ENCODE assay signal across 36 cellular contexts in the genomic region with DNA sequence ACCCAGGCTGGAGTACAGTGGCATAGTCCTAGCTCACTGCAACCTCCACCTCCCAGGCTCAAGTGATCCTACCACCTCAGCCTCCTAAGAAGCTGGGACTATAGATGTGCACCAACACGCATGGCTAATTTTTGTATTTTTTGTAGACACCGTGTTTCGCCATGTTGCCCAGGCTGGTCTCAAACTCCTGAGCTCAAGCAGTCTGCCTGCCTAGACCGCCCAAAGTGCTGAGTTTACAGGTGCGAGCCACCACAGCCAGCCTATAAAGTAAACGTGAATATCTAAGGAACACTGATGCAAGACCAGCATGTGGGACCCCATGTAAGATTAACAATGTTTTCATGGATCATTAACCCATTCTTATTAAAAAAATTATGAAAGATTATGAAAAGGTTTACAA.
"Had no signal": no experiment of that assay in that cellular context is flagged by ENCODE, and none has a peak within 500 bp of the region (broad histone marks: within the 10 kb centered on the region; RNA-seq: fewer than 3 reads in every experiment).

No MANE protein-coding gene starts in this region.

- ATAC-seq: activated CD8-positive, alpha-beta T cell treated with anti-CD3 and anti-CD28 coated beads for 36 hours; activated naive CD8-positive, alpha-beta T cell treated with anti-CD3 and anti-CD28 coated beads, Interleukin-2, amount 50 U/mL, for 24 hours; activated T-cell treated with anti-CD3 and anti-CD28 coated beads, Interleukin-2, amount 50 U/mL, for 4 hours; activated T-cell treated with anti-CD3 and anti-CD28 coated beads, Interleukin-2, amount 50 U/mL, for 72 hours; activated T-helper 17 cell treated with anti-CD3 and anti-CD28 coated beads, Interleukin-2, amount 50 U/mL, for 72 hours had no signal

- DNase-seq: activated B cell treated with CpG ODN at 0.5 μM for 24 hours; activated CD4-positive, alpha-beta memory T cell treated with anti-CD3 and anti-CD28 coated beads for 36 hours; activated CD4-positive, alpha-beta T cell treated with anti-CD3 and anti-CD28 coated beads for 4 hours; activated CD4-positive, alpha-beta T cell treated with anti-CD3 and anti-CD28 coated beads, Interleukin-2, amount 10 ng/mL, durations not matched to agents 24 days and 14 days; activated CD4-positive, alpha-beta T cell treated with anti-CD3 and anti-CD28 coated beads, Interleukin-2, amount 50 U/mL, for 1 hour; activated CD4-positive, alpha-beta T cell treated with anti-CD3 and anti-CD28 coated beads, Interleukin-2, amount 50 U/mL, for 4 hours; activated CD4-positive, CD25-positive, alpha-beta regulatory T cell treated with anti-CD3 and anti-CD28 coated beads, Interleukin-2, amount 50 U/mL, for 72 hours; activated CD8-positive, alpha-beta memory T cell treated with anti-CD3 and anti-CD28 coated beads, Interleukin-2, amount 50 U/mL, for 4 hours; activated CD8-positive, alpha-beta T cell treated with anti-CD3 and anti-CD28 coated beads for 36 hours; activated effector memory CD4-positive, alpha-beta T cell treated with anti-CD3 and anti-CD28 coated beads, Interleukin-2, amount 50 U/mL, for 16 hours; activated gamma-delta T cell treated with Interleukin-2 at 50 U/mL for 16 hours; activated naive CD4-positive, alpha-beta T cell; activated naive CD4-positive, alpha-beta T cell treated with anti-CD3 and anti-CD28 coated beads, Interleukin-2, amount 10 ng/mL, durations not matched to agents 7 days and 5 days; activated naive CD8-positive, alpha-beta T cell treated with anti-CD3 and anti-CD28 coated beads, Interleukin-2, amount 10 ng/mL, durations not matched to agents 7 days and 5 days; activated naive CD8-positive, alpha-beta T cell treated with anti-CD3 and anti-CD28 coated beads, Interleukin-2, amount 50 U/mL, for 24 hours; activated T-cell treated with anti-CD3 and anti-CD28 coated beads for 4 hours; activated T-cell treated with anti-CD3 and anti-CD28 coated beads, Interleukin-2, amount 50 U/mL, for 1 hour; activated T-cell treated with anti-CD3 and anti-CD28 coated beads, Interleukin-2, amount 50 U/mL, for 4 hours; activated T-cell treated with anti-CD3 and anti-CD28 coated beads, Interleukin-2, amount 50 U/mL, for 72 hours; amygdala; anterior cingulate cortex; caudate nucleus; cerebellar nuclear complex; T-helper 2 cell; T-helper 9 cell had no signal

- H3K9me3 Mint-ChIP-seq: activated B cell treated with CpG ODN at 0.5 μM for 24 hours; activated CD4-positive, alpha-beta memory T cell treated with anti-CD3 and anti-CD28 coated beads for 36 hours; activated CD4-positive, alpha-beta T cell treated with anti-CD3 and anti-CD28 coated beads, Interleukin-2, amount 10 ng/mL, durations not matched to agents 24 days and 14 days; activated CD8-positive, alpha-beta T cell treated with anti-CD3 and anti-CD28 coated beads for 36 hours; activated naive CD4-positive, alpha-beta T cell treated with anti-CD3 and anti-CD28 coated beads, Interleukin-2, amount 10 ng/mL, durations not matched to agents 7 days and 5 days; activated naive CD4-positive, alpha-beta T cell treated with anti-CD3 and anti-CD28 coated beads, Interleukin-2, amount 50 U/mL, for 24 hours; activated naive CD8-positive, alpha-beta T cell treated with anti-CD3 and anti-CD28 coated beads, Interleukin-2, amount 10 ng/mL, durations not matched to agents 7 days and 5 days; activated naive CD8-positive, alpha-beta T cell treated with anti-CD3 and anti-CD28 coated beads, Interleukin-2, amount 50 U/mL, for 24 hours; activated T-cell treated with anti-CD3 and anti-CD28 coated beads, Interleukin-2, amount 50 U/mL, for 4 hours; activated T-cell treated with anti-CD3 and anti-CD28 coated beads, Interleukin-2, amount 50 U/mL, for 72 hours; activated T-helper 1 cell treated with anti-CD3 and anti-CD28 coated beads, Interleukin-12 subunit alpha, Interleukin-12 subunit beta, Interleukin-2, Interleukin-4 antibody, amounts not matched to agents 30 ng/mL and 10 ng/mL and 1 ng/mL, durations not matched to agents 14 hours and 24 hours and 36 hours; activated T-helper 17 cell treated with anti-CD3 and anti-CD28 coated beads, Interleukin-2, amount 50 U/mL, for 72 hours; central memory CD8-positive, alpha-beta T cell; T-helper 1 cell treated with Interleukin-12 subunit alpha and Interleukin-12 subunit beta and Interleukin-4 antibody, amounts not matched to agents 30 μg/mL and 1 μg/mL, for 36 hours; T-helper 2 cell treated with Interferon-gamma antibody and Interleukin-4, amounts not matched to agents 5 μg/mL and 100 μg/mL, for 36 hours had no signal

- H3K4me3 Mint-ChIP-seq: activated B cell treated with CpG ODN at 0.5 μM for 24 hours; activated CD4-positive, alpha-beta memory T cell treated with anti-CD3 and anti-CD28 coated beads for 36 hours; activated CD4-positive, alpha-beta T cell treated with anti-CD3 and anti-CD28 coated beads, Interleukin-2, amount 10 ng/mL, durations not matched to agents 24 days and 14 days; activated CD8-positive, alpha-beta T cell treated with anti-CD3 and anti-CD28 coated beads for 36 hours; activated naive CD4-positive, alpha-beta T cell treated with anti-CD3 and anti-CD28 coated beads, Interleukin-2, amount 10 ng/mL, durations not matched to agents 7 days and 5 days; activated naive CD4-positive, alpha-beta T cell treated with anti-CD3 and anti-CD28 coated beads, Interleukin-2, amount 50 U/mL, for 24 hours; activated naive CD8-positive, alpha-beta T cell; activated naive CD8-positive, alpha-beta T cell treated with anti-CD3 and anti-CD28 coated beads, Interleukin-2, amount 10 ng/mL, durations not matched to agents 7 days and 5 days; activated naive CD8-positive, alpha-beta T cell treated with anti-CD3 and anti-CD28 coated beads, Interleukin-2, amount 50 U/mL, for 24 hours; activated T-cell treated with anti-CD3 and anti-CD28 coated beads, Interleukin-2, amount 50 U/mL, for 4 hours; activated T-cell treated with anti-CD3 and anti-CD28 coated beads, Interleukin-2, amount 50 U/mL, for 72 hours; activated T-helper 1 cell treated with anti-CD3 and anti-CD28 coated beads, Interleukin-12 subunit alpha, Interleukin-12 subunit beta, Interleukin-2, Interleukin-4 antibody, amounts not matched to agents 30 ng/mL and 10 ng/mL and 1 ng/mL, durations not matched to agents 14 hours and 24 hours and 36 hours; activated T-helper 17 cell treated with anti-CD3 and anti-CD28 coated beads, Interleukin-2, amount 50 U/mL, for 72 hours; brain; central memory CD8-positive, alpha-beta T cell; T-helper 1 cell treated with Interleukin-12 subunit alpha and Interleukin-12 subunit beta and Interleukin-4 antibody, amounts not matched to agents 30 μg/mL and 1 μg/mL, for 36 hours; T-helper 2 cell treated with Interferon-gamma antibody and Interleukin-4, amounts not matched to agents 5 μg/mL and 100 μg/mL, for 36 hours had no signal

- H3K27ac Mint-ChIP-seq: activated B cell treated with CpG ODN at 0.5 μM for 24 hours; activated CD4-positive, alpha-beta memory T cell treated with anti-CD3 and anti-CD28 coated beads for 36 hours; activated CD4-positive, alpha-beta T cell treated with anti-CD3 and anti-CD28 coated beads, Interleukin-2, amount 10 ng/mL, durations not matched to agents 24 days and 14 days; activated CD8-positive, alpha-beta T cell treated with anti-CD3 and anti-CD28 coated beads for 36 hours; activated naive CD4-positive, alpha-beta T cell treated with anti-CD3 and anti-CD28 coated beads, Interleukin-2, amount 10 ng/mL, durations not matched to agents 7 days and 5 days; activated naive CD4-positive, alpha-beta T cell treated with anti-CD3 and anti-CD28 coated beads, Interleukin-2, amount 50 U/mL, for 24 hours; activated naive CD8-positive, alpha-beta T cell; activated naive CD8-positive, alpha-beta T cell treated with anti-CD3 and anti-CD28 coated beads, Interleukin-2, amount 10 ng/mL, durations not matched to agents 7 days and 5 days; activated naive CD8-positive, alpha-beta T cell treated with anti-CD3 and anti-CD28 coated beads, Interleukin-2, amount 50 U/mL, for 24 hours; activated T-cell treated with anti-CD3 and anti-CD28 coated beads, Interleukin-2, amount 50 U/mL, for 72 hours; activated T-helper 1 cell treated with anti-CD3 and anti-CD28 coated beads, Interleukin-12 subunit alpha, Interleukin-12 subunit beta, Interleukin-2, Interleukin-4 antibody, amounts not matched to agents 30 ng/mL and 10 ng/mL and 1 ng/mL, durations not matched to agents 14 hours and 24 hours and 36 hours; activated T-helper 17 cell treated with anti-CD3 and anti-CD28 coated beads, Interleukin-2, amount 50 U/mL, for 72 hours; brain; T-helper 1 cell treated with Interleukin-12 subunit alpha and Interleukin-12 subunit beta and Interleukin-4 antibody, amounts not matched to agents 30 μg/mL and 1 μg/mL, for 36 hours; T-helper 2 cell treated with Interferon-gamma antibody and Interleukin-4, amounts not matched to agents 5 μg/mL and 100 μg/mL, for 36 hours had no signal

- H3K4me3 ChIP-seq: ascending aorta, cardiac muscle cell had no signal

- H3K27ac ChIP-seq: ascending aorta, cardiac muscle cell, VCaP had no signal

- H3K4me1 ChIP-seq: ascending aorta had no signal

- H3K36me3 ChIP-seq: ascending aorta, cardiac muscle cell had no signal

- H3K27me3 ChIP-seq: ascending aorta had no signal

- H3K27me3 Mint-ChIP-seq: activated B cell treated with CpG ODN at 0.5 μM for 24 hours; activated CD4-positive, alpha-beta memory T cell treated with anti-CD3 and anti-CD28 coated beads for 36 hours; activated CD4-positive, alpha-beta T cell treated with anti-CD3 and anti-CD28 coated beads, Interleukin-2, amount 10 ng/mL, durations not matched to agents 24 days and 14 days; activated CD8-positive, alpha-beta T cell treated with anti-CD3 and anti-CD28 coated beads for 36 hours; activated naive CD4-positive, alpha-beta T cell treated with anti-CD3 and anti-CD28 coated beads, Interleukin-2, amount 10 ng/mL, durations not matched to agents 7 days and 5 days; activated naive CD4-positive, alpha-beta T cell treated with anti-CD3 and anti-CD28 coated beads, Interleukin-2, amount 50 U/mL, for 24 hours; activated naive CD8-positive, alpha-beta T cell; activated naive CD8-positive, alpha-beta T cell treated with anti-CD3 and anti-CD28 coated beads, Interleukin-2, amount 10 ng/mL, durations not matched to agents 7 days and 5 days; activated naive CD8-positive, alpha-beta T cell treated with anti-CD3 and anti-CD28 coated beads, Interleukin-2, amount 50 U/mL, for 24 hours; activated T-helper 17 cell treated with anti-CD3 and anti-CD28 coated beads, Interleukin-2, amount 50 U/mL, for 72 hours; central memory CD8-positive, alpha-beta T cell had no signal

- H3K36me3 Mint-ChIP-seq: activated CD4-positive, alpha-beta memory T cell treated with anti-CD3 and anti-CD28 coated beads for 36 hours; activated naive CD4-positive, alpha-beta T cell treated with anti-CD3 and anti-CD28 coated beads, Interleukin-2, amount 50 U/mL, for 24 hours; activated naive CD8-positive, alpha-beta T cell; brain had no signal
